In genomic region chrX:64739792-64740378, GRCh38 we compare ENCODE assay signal across 20 cellular contexts.
"Had no signal": no experiment of that assay in that cellular context is flagged by ENCODE, and none has a peak within 500 bp of the region (broad histone marks: within the 10 kb centered on the region; RNA-seq: fewer than 3 reads in every experiment).

No MANE protein-coding gene starts in this region.

- DNase-seq: IMR-90, Karpas-422, KG1, MG63, NCI-H1092, NCI-H1105 treated with DMSO at 0.1 percent for 48 hours, NCI-H1417 treated with DMSO at 0.1 percent for 48 hours, NCI-H146, NCI-H187, NCI-H2029, NCI-H2171 treated with DMSO at 0.1 percent for 48 hours, NCI-H345, NCI-H446 treated with DMSO at 0.1 percent for 48 hours, NCI-H510A treated with DMSO at 0.1 percent for 48 hours, NCI-H69, NCI-H774, SHP77, SK-N-SH, SW 1271 had no signal

- ATAC-seq: HepG2 had no signal
